In the genomic region with DNA sequence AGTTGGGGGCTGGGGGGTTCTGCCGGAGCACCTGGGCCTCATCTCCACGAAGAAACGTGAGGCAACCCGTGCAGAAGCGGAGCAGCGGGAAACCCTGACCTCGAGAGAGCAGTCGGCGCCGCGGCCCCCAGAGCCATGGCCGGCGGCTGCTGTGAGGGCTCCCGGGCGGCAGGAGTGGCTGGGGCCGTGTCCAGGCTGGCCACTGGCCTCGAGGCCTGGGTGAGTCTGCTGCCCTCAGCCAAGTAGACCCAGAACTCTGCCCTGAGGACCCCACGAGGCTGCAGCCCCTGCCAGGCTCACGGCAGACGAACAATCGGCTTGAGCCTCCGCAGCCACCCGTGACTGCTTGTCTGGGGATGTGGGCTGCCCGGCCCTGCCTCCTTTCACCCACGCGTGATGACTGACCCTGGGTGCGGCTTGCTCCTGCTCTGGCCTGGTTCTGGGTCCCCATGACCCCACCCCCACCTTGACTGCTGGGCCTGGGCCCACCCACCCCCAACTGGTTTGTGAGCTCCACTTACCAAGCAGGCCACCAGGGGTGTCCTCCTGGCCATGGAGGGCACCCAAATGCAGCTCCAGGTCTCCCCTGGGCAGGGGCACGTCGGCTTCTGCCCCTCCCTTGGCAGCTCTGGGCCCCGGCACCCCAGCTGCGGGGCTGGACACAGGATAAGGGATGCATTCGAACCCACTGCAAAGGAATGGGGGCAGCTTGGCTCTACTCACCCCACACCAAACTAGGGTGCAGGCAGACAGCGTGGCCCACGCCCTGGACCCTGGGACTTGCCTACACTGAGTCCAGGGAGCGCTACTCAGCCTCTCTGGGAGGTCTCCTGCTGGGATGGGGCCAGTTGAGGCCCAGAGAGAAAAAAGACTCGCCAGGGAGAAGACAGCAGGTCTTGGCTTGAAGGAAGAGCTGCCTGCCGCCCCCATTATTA, we compare ENCODE assay signal across 17 cellular contexts.
"Had no signal": no experiment of that assay in that cellular context is flagged by ENCODE, and none has a peak within 500 bp of the region (broad histone marks: within the 10 kb centered on the region; RNA-seq: fewer than 3 reads in every experiment).

No MANE protein-coding gene starts in this region.

- H3K27ac Mint-ChIP-seq: activated CD8-positive, alpha-beta T cell treated with anti-CD3 and anti-CD28 coated beads for 36 hours; activated naive CD4-positive, alpha-beta T cell treated with anti-CD3 and anti-CD28 coated beads, Interleukin-2, amount 10 ng/mL, durations not matched to agents 7 days and 5 days; activated T-helper 1 cell treated with anti-CD3 and anti-CD28 coated beads, Interleukin-12 subunit alpha, Interleukin-12 subunit beta, Interleukin-2, Interleukin-4 antibody, amounts not matched to agents 30 ng/mL and 10 ng/mL and 1 ng/mL, durations not matched to agents 14 hours and 24 hours and 36 hours; immature natural killer cell had no signal

- H3K4me1 Mint-ChIP-seq: activated naive CD4-positive, alpha-beta T cell treated with anti-CD3 and anti-CD28 coated beads, Interleukin-2, amount 10 ng/mL, durations not matched to agents 7 days and 5 days; central memory CD8-positive, alpha-beta T cell; immature natural killer cell; neural crest cell had no signal

- H3K9ac ChIP-seq: parathyroid adenoma had no signal

- ATAC-seq: activated CD8-positive, alpha-beta T cell treated with anti-CD3 and anti-CD28 coated beads for 36 hours; body of pancreas; left colon; sciatic nerve had no signal

- H3K4me1 ChIP-seq: body of pancreas, parathyroid adenoma, upper lobe of left lung had no signal

- DNase-seq: activated CD4-positive, alpha-beta T cell treated with anti-CD3 and anti-CD28 coated beads for 1 hour; activated CD8-positive, alpha-beta T cell treated with anti-CD3 and anti-CD28 coated beads for 36 hours; activated naive CD4-positive, alpha-beta T cell treated with anti-CD3 and anti-CD28 coated beads, Interleukin-2, amount 10 ng/mL, durations not matched to agents 7 days and 5 days; body of pancreas; erythroblast; immature natural killer cell; left colon; SJCRH30; stimulated activated CD4-positive, alpha-beta T cell treated with anti-CD3 and anti-CD28 coated beads, Interleukin-12 subunit alpha, Interleukin-12 subunit beta, amount 100 ng/mL, for 4 hours; stimulated activated naive CD4-positive, alpha-beta T cell treated with Interleukin-2 at 50 U/mL for 16 hours; SW 1271 had no signal

- H3K4me3 ChIP-seq: body of pancreas, SJCRH30, upper lobe of left lung had no signal

- H3K9me3 Mint-ChIP-seq: activated CD8-positive, alpha-beta T cell treated with anti-CD3 and anti-CD28 coated beads for 36 hours; activated naive CD4-positive, alpha-beta T cell treated with anti-CD3 and anti-CD28 coated beads, Interleukin-2, amount 10 ng/mL, durations not matched to agents 7 days and 5 days; activated T-helper 1 cell treated with anti-CD3 and anti-CD28 coated beads, Interleukin-12 subunit alpha, Interleukin-12 subunit beta, Interleukin-2, Interleukin-4 antibody, amounts not matched to agents 30 ng/mL and 10 ng/mL and 1 ng/mL, durations not matched to agents 14 hours and 24 hours and 36 hours; central memory CD8-positive, alpha-beta T cell; immature natural killer cell; neural crest cell had no signal

- H3K27ac ChIP-seq: body of pancreas, parathyroid adenoma, SJCRH30, upper lobe of left lung had no signal

- H3K27me3 ChIP-seq: body of pancreas, upper lobe of left lung had no signal

- H3K36me3 Mint-ChIP-seq: activated naive CD4-positive, alpha-beta T cell treated with anti-CD3 and anti-CD28 coated beads, Interleukin-2, amount 10 ng/mL, durations not matched to agents 7 days and 5 days had no signal

- H3K27me3 Mint-ChIP-seq: activated CD8-positive, alpha-beta T cell treated with anti-CD3 and anti-CD28 coated beads for 36 hours; central memory CD8-positive, alpha-beta T cell had no signal

- H3K9me3 ChIP-seq: body of pancreas, SJCRH30, upper lobe of left lung had no signal

- H3K4me3 Mint-ChIP-seq: activated CD8-positive, alpha-beta T cell treated with anti-CD3 and anti-CD28 coated beads for 36 hours; activated naive CD4-positive, alpha-beta T cell treated with anti-CD3 and anti-CD28 coated beads, Interleukin-2, amount 10 ng/mL, durations not matched to agents 7 days and 5 days; activated T-helper 1 cell treated with anti-CD3 and anti-CD28 coated beads, Interleukin-12 subunit alpha, Interleukin-12 subunit beta, Interleukin-2, Interleukin-4 antibody, amounts not matched to agents 30 ng/mL and 10 ng/mL and 1 ng/mL, durations not matched to agents 14 hours and 24 hours and 36 hours; central memory CD8-positive, alpha-beta T cell; immature natural killer cell; neural crest cell had no signal

- H3K36me3 ChIP-seq: SJCRH30 had no signal
